17 cellular contexts compared by ENCODE assay signal in genomic region chr13:39893808-39894207, GRCh38.
A peak's percentile ranks its signal among the peaks of the same experiment; 100 is the strongest.
DNase-seq lines count a peak whose midpoint lies in the region; ATAC-seq and TF ChIP-seq lines count a peak whose summit lies in the region.
"Had no signal": no experiment of that assay in that cellular context is flagged by ENCODE, and none has a peak within 500 bp of the region (broad histone marks: within the 10 kb centered on the region; RNA-seq: fewer than 3 reads in every experiment).

No MANE protein-coding gene starts in this region.

- no peak overlapping the region for H3K4me3 Mint-ChIP-seq in stimulated activated naive CD8-positive, alpha-beta T cell treated with anti-CD3 and anti-CD28 coated beads, Interleukin-15, Interleukin-2, amounts not matched to agents 100 ng/mL and 50 ng/mL, for 24 hours
- no peak overlapping the region for H3K4me3 Mint-ChIP-seq in stimulated activated naive CD8-positive, alpha-beta T cell treated with anti-CD3 and anti-CD28 coated beads, Interleukin-15, amount 100 ng/mL, for 72 hours
- H3K4me3 Mint-ChIP-seq in naive thymus-derived CD4-positive, alpha-beta T cell: peak overlapping the region in 8 of 10 donors; percentile 15 to 80 (median 46)
- no peak overlapping the region for H3K4me3 Mint-ChIP-seq in mesothelial cell of epicardium

- no peaks in the 10 kb centered on the region for H3F3A ChIP-seq in SK-N-SH (replicated peaks; ENCODE audit: insufficient read depth)

- peak overlapping the region; percentile 4 for H3K27ac Mint-ChIP-seq in stimulated activated naive CD8-positive, alpha-beta T cell treated with anti-CD3 and anti-CD28 coated beads, Interleukin-15, Interleukin-2, amounts not matched to agents 100 ng/mL and 50 ng/mL, for 24 hours
- H3K27ac Mint-ChIP-seq in stimulated activated naive CD8-positive, alpha-beta T cell treated with anti-CD3 and anti-CD28 coated beads, Interleukin-15, amount 100 ng/mL, for 72 hours: peak overlapping the region in 1 of 2 donors; percentile 38
- H3K27ac Mint-ChIP-seq in naive thymus-derived CD4-positive, alpha-beta T cell: peak overlapping the region in 7 of 9 donors; percentile 49 to 85 (median 71)
- H3K27ac Mint-ChIP-seq in mesothelial cell of epicardium: no peak overlapping the region

- no peaks in the 10 kb centered on the region for H3K9me3 ChIP-seq in SK-N-SH
- no peaks in the 10 kb centered on the region for H3K9me3 ChIP-seq in naive thymus-derived CD4-positive, alpha-beta T cell (ENCODE audit: control insufficient read depth in 2 of 3, low read length in 3 of 3)

- WGBS in SK-N-SH (ENCODE audit: low lambda C conversion rate): 92% methylated on average over 1 of the region's 1 CpG

- peaks cover 25% of the 10 kb centered on the region for H3K4me1 Mint-ChIP-seq in stimulated activated naive CD8-positive, alpha-beta T cell treated with anti-CD3 and anti-CD28 coated beads, Interleukin-15, Interleukin-2, amounts not matched to agents 100 ng/mL and 50 ng/mL, for 24 hours (ENCODE audit: low read depth)
- H3K4me1 Mint-ChIP-seq in stimulated activated naive CD8-positive, alpha-beta T cell treated with anti-CD3 and anti-CD28 coated beads, Interleukin-15, amount 100 ng/mL, for 72 hours: peaks cover 17% of the 10 kb centered on the region
- H3K4me1 Mint-ChIP-seq in naive thymus-derived CD4-positive, alpha-beta T cell: peaks cover 20 to 51% (median 43%) of the 10 kb centered on the region in 7 donors
- peaks cover 38% of the 10 kb centered on the region for H3K4me1 Mint-ChIP-seq in mesothelial cell of epicardium

- H3K36me3 ChIP-seq in SK-N-SH (replicated peaks in 1 of 2; ENCODE audit: control insufficient read depth in 1 of 2, insufficient read depth in 2 of 2, low read length in 1 of 2): no peaks in the 10 kb centered on the region
- H3K36me3 ChIP-seq in naive thymus-derived CD4-positive, alpha-beta T cell (ENCODE audit: control insufficient read depth in 2 of 3, insufficient read depth in 3 of 3, low read length in 3 of 3): no peaks in the 10 kb centered on the region

- H3K4me1 ChIP-seq in SK-N-SH (ENCODE audit: control insufficient read depth in 1 of 2, insufficient read depth in 2 of 2, low read depth in 1 of 2, low read length in 1 of 2): peaks cover 17 to 33% of the 10 kb centered on the region in 2 experiments
- peaks cover 0 to 31% of the 10 kb centered on the region in 2 donors for H3K4me1 ChIP-seq in naive thymus-derived CD4-positive, alpha-beta T cell (ENCODE audit: control insufficient read depth in 2 of 2, insufficient read depth in 2 of 2, low read length in 2 of 2)

- no peak for TF ChIP-seq RAD21 in SK-N-SH (IDR thresholded peaks at IDR 0.05; ENCODE audit: low read length)

- H3K27me3 Mint-ChIP-seq in stimulated activated naive CD8-positive, alpha-beta T cell treated with anti-CD3 and anti-CD28 coated beads, Interleukin-15, Interleukin-2, amounts not matched to agents 100 ng/mL and 50 ng/mL, for 24 hours: no peaks in the 10 kb centered on the region
- H3K27me3 Mint-ChIP-seq in stimulated activated naive CD8-positive, alpha-beta T cell treated with anti-CD3 and anti-CD28 coated beads, Interleukin-15, amount 100 ng/mL, for 72 hours: no peaks in the 10 kb centered on the region
- peaks cover 0 to 8% (median 0%) of the 10 kb centered on the region in 5 donors for H3K27me3 Mint-ChIP-seq in naive thymus-derived CD4-positive, alpha-beta T cell
- H3K27me3 Mint-ChIP-seq in mesothelial cell of epicardium (ENCODE audit: low read depth): no peaks in the 10 kb centered on the region

- TF ChIP-seq EP300 in SK-N-SH (IDR thresholded peaks at IDR 0.05; ENCODE audit: borderline replicate concordance in 1 of 2, low read depth in 1 of 2, low read length in 1 of 2): no peak

- no peaks in the 10 kb centered on the region for H3K9me3 Mint-ChIP-seq in stimulated activated naive CD8-positive, alpha-beta T cell treated with anti-CD3 and anti-CD28 coated beads, Interleukin-15, Interleukin-2, amounts not matched to agents 100 ng/mL and 50 ng/mL, for 24 hours
- H3K9me3 Mint-ChIP-seq in stimulated activated naive CD8-positive, alpha-beta T cell treated with anti-CD3 and anti-CD28 coated beads, Interleukin-15, amount 100 ng/mL, for 72 hours: no peaks in the 10 kb centered on the region
- peaks cover 0 to 1% (median 0%) of the 10 kb centered on the region in 11 donors for H3K9me3 Mint-ChIP-seq in naive thymus-derived CD4-positive, alpha-beta T cell
- H3K9me3 Mint-ChIP-seq in mesothelial cell of epicardium: peaks cover 10% of the 10 kb centered on the region

- H3K79me2 ChIP-seq in SK-N-SH (ENCODE audit: insufficient read depth): no peaks in the 10 kb centered on the region

- DNase-seq in SK-N-SH: no peak
- DNase-seq in stimulated activated naive CD8-positive, alpha-beta T cell treated with anti-CD3 and anti-CD28 coated beads, Interleukin-15, amount 100 ng/mL, for 72 hours: no peak
- DNase-seq in naive thymus-derived CD4-positive, alpha-beta T cell: no peak
- DNase-seq in mesothelial cell of epicardium (ENCODE audit: low spot score in 2 of 2, unreplicated experiment in 2 of 2): no peak
- no peak for DNase-seq in glomerular visceral epithelial cell (ENCODE audit: extremely low spot score)
- DNase-seq: DMS 273 treated with DMSO at 0.1 percent for 48 hours; NCI-H1105 treated with DMSO at 0.1 percent for 48 hours; NCI-H187; NCI-H69; NK-92 treated with Interleukin-12 subunit alpha and Interleukin-12 subunit beta, amount 100 ng/mL, for 24 hours; OCI-M1 had no signal

- CTCF ChIA-PET in SK-N-SH (lab: Yijun Ruan, JAX): interaction anchor here (1.4 to 5.0 kb wide), 2 partner anchors 49 to 790 kb away, joined by 3 to 23 read pairs; no protein-coding TSS in a partner anchor
- CTCF ChIA-PET in naive thymus-derived CD4-positive, alpha-beta T cell (lab: Charles Lee): interaction anchor here (1.1 to 1.4 kb wide), 2 partner anchors 13 to 49 kb away, joined by 3 read pairs; no protein-coding TSS in a partner anchor

- no peak overlapping the region for H2AFZ ChIP-seq in SK-N-SH (ENCODE audit: low read depth)

- peak overlapping the region; percentile 62 to 83; a peak in 2 of 4 replicates for H3K27ac ChIP-seq in SK-N-SH (ENCODE audit: low read depth in 2 of 2, low read length in 1 of 2)
- H3K27ac ChIP-seq in naive thymus-derived CD4-positive, alpha-beta T cell (ENCODE audit: low read depth, low read length): no peak overlapping the region
- H3K27ac ChIP-seq: 22Rv1, KMS-11 had no signal

- H3K27me3 ChIP-seq in SK-N-SH (ENCODE audit: insufficient read depth): no peaks in the 10 kb centered on the region
- H3K27me3 ChIP-seq in naive thymus-derived CD4-positive, alpha-beta T cell (ENCODE audit: control insufficient read depth in 2 of 2, insufficient read depth in 2 of 2, low read length in 2 of 2): no peaks in the 10 kb centered on the region

- H3K9me2 ChIP-seq in SK-N-SH: no peaks in the 10 kb centered on the region

- H3K4me2 ChIP-seq in SK-N-SH: no peak overlapping the region
- H3K4me2 ChIP-seq: KMS-11 had no signal

- no peaks in the 10 kb centered on the region for H4K20me1 ChIP-seq in SK-N-SH (ENCODE audit: insufficient read depth)

- intact Hi-C loops in naive thymus-derived CD4-positive, alpha-beta T cell (cut with micrococcal nuclease): loop anchor here in 1 of 2 donors (2.0 to 5.0 kb wide), 2 partner anchors 49 to 117 kb away; no protein-coding TSS in a partner anchor

- no peaks in the 10 kb centered on the region for H3K36me3 Mint-ChIP-seq in stimulated activated naive CD8-positive, alpha-beta T cell treated with anti-CD3 and anti-CD28 coated beads, Interleukin-15, Interleukin-2, amounts not matched to agents 100 ng/mL and 50 ng/mL, for 24 hours (ENCODE audit: low read depth)
- H3K36me3 Mint-ChIP-seq in naive thymus-derived CD4-positive, alpha-beta T cell: peaks cover 0 to 5% (median 0%) of the 10 kb centered on the region in 5 donors
- H3K36me3 Mint-ChIP-seq in mesothelial cell of epicardium: no peaks in the 10 kb centered on the region

- no peak overlapping the region for H3K9ac ChIP-seq in SK-N-SH
- H3K9ac ChIP-seq: KMS-11 had no signal

- H3K4me3 ChIP-seq in SK-N-SH (ENCODE audit: low read depth in 2 of 2, low read length in 1 of 2): no peak overlapping the region
- no peak overlapping the region for H3K4me3 ChIP-seq in naive thymus-derived CD4-positive, alpha-beta T cell (ENCODE audit: low read length)

- POLR2A ChIA-PET in SK-N-SH (lab: Yijun Ruan, JAX): no interaction called here
- POLR2A ChIA-PET in naive thymus-derived CD4-positive, alpha-beta T cell (lab: Charles Lee): interaction anchor here (0.5 to 1.7 kb wide), 2 partner anchors 9 to 104 kb away, joined by 4 to 5 read pairs; no protein-coding TSS in a partner anchor

- ATAC-seq in SK-N-SH treated with all-trans-retinoic acid at 6 μM for 48 hours (no peak), GM21390 (IDR thresholded peaks at IDR 0.05; ENCODE audit: unreplicated experiment) (no peak)
- no peak for ATAC-seq in stimulated activated naive CD8-positive, alpha-beta T cell treated with anti-CD3 and anti-CD28 coated beads, Interleukin-15, amount 100 ng/mL, for 72 hours
- ATAC-seq in naive thymus-derived CD4-positive, alpha-beta T cell: no peak
- ATAC-seq: HepG2 had no signal

- TF ChIP-seq CTCF in SK-N-SH (IDR thresholded peaks at IDR 0.05) (no peak), mesothelial cell of epicardium (IDR thresholded peaks at IDR 0.05; ENCODE audit: unreplicated experiment) (no peak)

TF ChIP-seq in SK-N-SH, 30 proteins besides CTCF, POLR2A, EP300 and RAD21 (continues in another document):
- no peak for TF ChIP-seq EZH2phosphoT487 (IDR thresholded peaks at IDR 0.05; ENCODE audit: borderline replicate concordance, low read depth)
- TF ChIP-seq SMC3 (IDR thresholded peaks at IDR 0.05; ENCODE audit: low read depth, low read length): no peak
- no peak for TF ChIP-seq MEF2A (IDR thresholded peaks at IDR 0.05; ENCODE audit: borderline replicate concordance, low read depth)
- no peak for TF ChIP-seq CHD2 (IDR thresholded peaks at IDR 0.05; ENCODE audit: low read length, partially characterized antibody)
- no peak for TF ChIP-seq FOSL2 (IDR thresholded peaks at IDR 0.05; ENCODE audit: borderline replicate concordance, low read depth)

Comparison
In these comparisons a context has a peak if more than half of its experiments do, and no peak if none do; other contexts are left out.
1. H3K4me3 Mint-ChIP-seq: peak in naive thymus-derived CD4-positive, alpha-beta T cell (8 of 10); none in stimulated activated naive CD8-positive, alpha-beta T cell treated with anti-CD3 and anti-CD28 coated beads, Interleukin-15, Interleukin-2, amounts not matched to agents 100 ng/mL and 50 ng/mL, for 24 hours (single experiment), stimulated activated naive CD8-positive, alpha-beta T cell treated with anti-CD3 and anti-CD28 coated beads, Interleukin-15, amount 100 ng/mL, for 72 hours (0 of 2) and mesothelial cell of epicardium (single experiment).